24 cellular contexts compared by ENCODE assay signal in the genomic region with DNA sequence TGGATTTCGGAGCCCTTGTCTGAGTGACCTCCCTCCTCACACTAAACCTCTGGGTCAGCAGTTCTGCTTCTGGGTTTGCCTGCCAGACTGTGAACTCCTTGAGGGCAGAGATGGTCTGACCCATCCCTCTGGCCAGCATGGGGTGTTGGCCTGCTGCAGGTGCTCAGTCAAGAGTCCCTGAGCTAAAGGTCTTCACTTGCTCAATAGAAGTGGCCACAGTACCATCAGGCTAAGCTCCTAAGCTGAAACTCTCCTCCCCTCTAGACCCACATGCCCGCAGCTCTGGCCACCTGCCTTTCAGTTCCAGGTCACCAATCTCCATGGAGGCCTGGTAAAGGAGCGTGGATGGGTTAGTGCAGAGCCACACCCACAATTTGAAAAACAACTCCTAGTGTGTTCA.
DNase-seq lines count a peak whose midpoint lies in the region; ATAC-seq and TF ChIP-seq lines count a peak whose summit lies in the region.
"Had no signal": no experiment of that assay in that cellular context is flagged by ENCODE, and none has a peak within 500 bp of the region (broad histone marks: within the 10 kb centered on the region; RNA-seq: fewer than 3 reads in every experiment).

No MANE protein-coding gene starts in this region.

- H3K4ac ChIP-seq in neuronal stem cell (ENCODE audit: low read length): no peak overlapping the region
- H3K4ac ChIP-seq in H9 (ENCODE audit: low read depth, low read length): no peak overlapping the region

- no peak overlapping the region for H3T11ph ChIP-seq in H9 (ENCODE audit: low read length)

- H2BK5ac ChIP-seq in neuronal stem cell (ENCODE audit: low read length) (no peak overlapping the region), H9 (ENCODE audit: insufficient read length, low read length) (no peak overlapping the region)

- H3K4me1 Mint-ChIP-seq in H9: peaks cover 17 to 34% of the 10 kb centered on the region in 2 experiments
- H3K4me1 Mint-ChIP-seq: B cell; CD14-positive monocyte; CD4-positive, alpha-beta memory T cell; CD4-positive, CD25-positive, alpha-beta regulatory T cell; CD8-positive, alpha-beta memory T cell had no signal

- in situ Hi-C loops in gastrocnemius medialis (cut with MboI; ENCODE audit: low sequenced_read_pairs in 4 of 4): no loop called here

- no peak for ATAC-seq in gastrocnemius medialis
- ATAC-seq: A549, GM12878 had no signal

- H4K20me1 ChIP-seq in BLaER1: no peaks in the 10 kb centered on the region
- no peaks in the 10 kb centered on the region for H4K20me1 ChIP-seq in H9 (ENCODE audit: control insufficient read depth, insufficient read depth, insufficient read length)

- no peak overlapping the region for H4K8ac ChIP-seq in neuronal stem cell (ENCODE audit: low read depth, low read length)
- no peak overlapping the region for H4K8ac ChIP-seq in H9 (replicated peaks; ENCODE audit: insufficient read length, low read depth, low read length)

- no peak overlapping the region for H3K56ac ChIP-seq in H9 (ENCODE audit: insufficient read length, low read depth, low read length)

- no peak overlapping the region for H2BK120ac ChIP-seq in neuronal stem cell (ENCODE audit: low read depth, low read length)
- no peak overlapping the region for H2BK120ac ChIP-seq in H9 (ENCODE audit: low read depth, low read length, poor library complexity, severe bottlenecking)

- no peaks in the 10 kb centered on the region; a peak in 1 of 5 replicates for H3K9me3 Mint-ChIP-seq in H9

- H3K79me1 ChIP-seq in neuronal stem cell (ENCODE audit: low read depth, low read length) (no peaks in the 10 kb centered on the region), H9 (ENCODE audit: insufficient read depth, low read depth, low read length, poor library complexity, severe bottlenecking) (no peaks in the 10 kb centered on the region)

- H2BK20ac ChIP-seq in H9 (ENCODE audit: low read depth, low read length, poor library complexity, severe bottlenecking): no peak overlapping the region

- no peak overlapping the region for H3K4me3 ChIP-seq in BLaER1
- no peak overlapping the region for H3K4me3 ChIP-seq in WERI-Rb-1 (ENCODE audit: low read depth, low read length)
- no peak overlapping the region for H3K4me3 ChIP-seq in neuronal stem cell (ENCODE audit: low read length in 2 of 2)
- H3K4me3 ChIP-seq in gastrocnemius medialis: no peak overlapping the region
- H3K4me3 ChIP-seq: A549, GM12878 had no signal

- H3K9ac ChIP-seq in BLaER1 (no peak overlapping the region), neuronal stem cell (ENCODE audit: low read depth, low read length, poor library complexity) (no peak overlapping the region), H9 (ENCODE audit: extremely low read depth, insufficient read length, low read length) (no peak overlapping the region)

- H3K14ac ChIP-seq in neuronal stem cell (ENCODE audit: low read length): no peak overlapping the region
- H3K14ac ChIP-seq in H9 (ENCODE audit: insufficient read depth, low read length): no peak overlapping the region

- no peaks in the 10 kb centered on the region for H3K23me2 ChIP-seq in H9 (ENCODE audit: insufficient read length, low read depth, low read length, poor library complexity, severe bottlenecking)

- H3K27ac Mint-ChIP-seq in H9: peak overlapping the region in 1 of 3 experiments; percentile 78; a peak in 1 of 7 replicates
- H3K27ac Mint-ChIP-seq: B cell; CD14-positive monocyte; CD4-positive, alpha-beta memory T cell; CD8-positive, alpha-beta memory T cell had no signal

- H2AK5ac ChIP-seq in neuronal stem cell (ENCODE audit: low read depth, low read length): no peak overlapping the region
- no peak overlapping the region for H2AK5ac ChIP-seq in H9 (ENCODE audit: insufficient read length, low read length)

- no peak for TF ChIP-seq POLR2A in gastrocnemius medialis (IDR thresholded peaks at IDR 0.05)

- peaks cover 2% of the 10 kb centered on the region; the same call in 1 of the 2 replicates for H3K27me3 Mint-ChIP-seq in H9 (ENCODE audit: low read depth)
- H3K27me3 Mint-ChIP-seq: B cell; CD8-positive, alpha-beta memory T cell had no signal

- no peak overlapping the region for H3K4me3 Mint-ChIP-seq in H9
- H3K4me3 Mint-ChIP-seq: B cell; CD14-positive monocyte; CD4-positive, alpha-beta memory T cell; CD4-positive, CD25-positive, alpha-beta regulatory T cell; CD8-positive, alpha-beta memory T cell had no signal

- H3K36me3 ChIP-seq in BLaER1 (no peaks in the 10 kb centered on the region), WERI-Rb-1 (no peaks in the 10 kb centered on the region), neuronal stem cell (replicated peaks in 1 of 2; ENCODE audit: control insufficient read depth in 2 of 2, insufficient read depth in 2 of 2, low read length in 2 of 2) (no peaks in the 10 kb centered on the region), gastrocnemius medialis (no peaks in the 10 kb centered on the region)

- no peak overlapping the region for H2BK15ac ChIP-seq in neuronal stem cell (ENCODE audit: low read length)
- H2BK15ac ChIP-seq in H9 (ENCODE audit: low read depth, low read length): no peak overlapping the region

- TF ChIP-seq CTCF in WERI-Rb-1 (IDR thresholded peaks at IDR 0.05; ENCODE audit: low read depth, low read length): no peak
- no peak for TF ChIP-seq CTCF in H9 (conservative IDR thresholded peaks at IDR 0.05)
- no peak for TF ChIP-seq CTCF in gastrocnemius medialis (IDR thresholded peaks at IDR 0.05 in 4 of 5, conservative IDR thresholded peaks at IDR 0.05 in 1 of 5)

- H3K27ac ChIP-seq in BLaER1 (no peak overlapping the region), WERI-Rb-1 (no peak overlapping the region), neuronal stem cell (replicated peaks; ENCODE audit: low read length) (no peak overlapping the region), H9 (ENCODE audit: insufficient read length, low read depth, low read length) (no peak overlapping the region), gastrocnemius medialis (no peak overlapping the region)
- H3K27ac ChIP-seq: 22Rv1, A549 had no signal

- H2AFZ ChIP-seq in neuronal stem cell (ENCODE audit: low read length) (no peak overlapping the region), H9 (ENCODE audit: low read length) (no peak overlapping the region)

- no peaks in the 10 kb centered on the region; a peak in 1 of 7 replicates for H3K36me3 Mint-ChIP-seq in H9 (ENCODE audit: insufficient read depth in 1 of 3, low read depth in 3 of 3)
- H3K36me3 Mint-ChIP-seq: CD14-positive monocyte; CD4-positive, alpha-beta memory T cell; CD4-positive, CD25-positive, alpha-beta regulatory T cell; CD8-positive, alpha-beta memory T cell had no signal

- no peak overlapping the region for H4K5ac ChIP-seq in H9 (ENCODE audit: insufficient read length, low read depth, low read length)

- H3K9me3 ChIP-seq in BLaER1 (no peaks in the 10 kb centered on the region), WERI-Rb-1 (ENCODE audit: severe bottlenecking) (no peaks in the 10 kb centered on the region), neuronal stem cell (replicated peaks in 1 of 2; ENCODE audit: control insufficient read depth in 2 of 2, insufficient read depth in 1 of 2, low read depth in 1 of 2, low read length in 2 of 2) (no peaks in the 10 kb centered on the region), H9 (ENCODE audit: control insufficient read depth, low read depth, low read length) (no peaks in the 10 kb centered on the region), gastrocnemius medialis (no peaks in the 10 kb centered on the region)
- H3K9me3 ChIP-seq: A549 had no signal

- H2BK12ac ChIP-seq in neuronal stem cell (ENCODE audit: low read length): no peak overlapping the region
- no peak overlapping the region for H2BK12ac ChIP-seq in H9 (ENCODE audit: insufficient read length, low read depth, low read length)

- no peaks in the 10 kb centered on the region for H3K27me3 ChIP-seq in BLaER1
- H3K27me3 ChIP-seq in WERI-Rb-1 (ENCODE audit: insufficient read depth, low read depth, severe bottlenecking): no peaks in the 10 kb centered on the region
- no peaks in the 10 kb centered on the region for H3K27me3 ChIP-seq in neuronal stem cell (ENCODE audit: control insufficient read depth in 3 of 3, insufficient read depth in 3 of 3, low read depth in 1 of 3, low read length in 3 of 3)
- no peaks in the 10 kb centered on the region for H3K27me3 ChIP-seq in H9 (ENCODE audit: insufficient read depth, low read length)
- H3K27me3 ChIP-seq in gastrocnemius medialis: no peaks in the 10 kb centered on the region

- H3K79me2 ChIP-seq in H9 (ENCODE audit: insufficient read depth, low read length): no peaks in the 10 kb centered on the region

- H3K4me2 ChIP-seq in BLaER1 (0 out of 2 replicates have a peak overlapping the region, but pooled peaks have one; percentile 2), neuronal stem cell (ENCODE audit: insufficient read depth, low read length, poor library complexity, severe bottlenecking) (no peak overlapping the region), H9 (ENCODE audit: insufficient read depth, insufficient read length, low read length) (no peak overlapping the region)
- H3K4me2 ChIP-seq: A549 had no signal

- DNase-seq in WERI-Rb-1 (peak; percentile 57), neuronal stem cell (ENCODE audit: low spot score) (no peak), H9 (no peak), gastrocnemius medialis (no peak)
- no peak for DNase-seq in stimulated activated CD4-positive, alpha-beta T cell treated with anti-CD3 and anti-CD28 coated beads, Interleukin-4, amount 100 ng/mL, for 1 hour
- DNase-seq: AML-193; C1 segment of cervical spinal cord; CD4-positive, alpha-beta memory T cell; CD4-positive, CD25-positive, alpha-beta regulatory T cell; CD8-positive, alpha-beta memory T cell; COR-L47; DMS 273 treated with DMSO at 0.1 percent for 48 hours; DMS153; DMS53; DMS79; DND-41; EL; GDM1 had no signal

- H4K91ac ChIP-seq in neuronal stem cell (ENCODE audit: low read depth, low read length, poor library complexity) (no peak overlapping the region), H9 (ENCODE audit: insufficient read length, low read depth, low read length) (no peak overlapping the region)

- peak overlapping the region; percentile 61 for H3K18ac ChIP-seq in neuronal stem cell (ENCODE audit: low read length)
- no peak overlapping the region for H3K18ac ChIP-seq in H9 (ENCODE audit: insufficient read length, low read depth, low read length)

- WGBS in neuronal stem cell (ENCODE audit: extremely low coverage in 2 of 2, insufficient read length in 2 of 2, insufficient replicate concordance in 1 of 2), 2 donors: no CpG with 5 or more reads among the region's 3 CpGs
- WGBS in H9 (ENCODE audit: extremely low coverage, insufficient read length, low lambda C conversion rate): no CpG with 5 or more reads among the region's 3 CpGs

- intact Hi-C loops in gastrocnemius medialis (cut with DNase I; ENCODE audit: low total_unique reads): no loop called here

- H3K23ac ChIP-seq in neuronal stem cell (ENCODE audit: low read depth, low read length, poor library complexity) (no peak overlapping the region), H9 (ENCODE audit: insufficient read length, low read depth, low read length) (no peak overlapping the region)

- H3K4me1 ChIP-seq in BLaER1: peaks cover 21% of the 10 kb centered on the region
- H3K4me1 ChIP-seq in neuronal stem cell (ENCODE audit: control insufficient read depth in 2 of 2, insufficient read depth in 1 of 2, low read depth in 1 of 2, low read length in 2 of 2): peaks cover 0 to 29% of the 10 kb centered on the region in 2 donors
- no peaks in the 10 kb centered on the region for H3K4me1 ChIP-seq in H9 (ENCODE audit: insufficient read depth, low read length)
- H3K4me1 ChIP-seq in gastrocnemius medialis: no peaks in the 10 kb centered on the region
